Comparison of ENCODE assay signal across 28 cellular contexts in the genomic region with DNA sequence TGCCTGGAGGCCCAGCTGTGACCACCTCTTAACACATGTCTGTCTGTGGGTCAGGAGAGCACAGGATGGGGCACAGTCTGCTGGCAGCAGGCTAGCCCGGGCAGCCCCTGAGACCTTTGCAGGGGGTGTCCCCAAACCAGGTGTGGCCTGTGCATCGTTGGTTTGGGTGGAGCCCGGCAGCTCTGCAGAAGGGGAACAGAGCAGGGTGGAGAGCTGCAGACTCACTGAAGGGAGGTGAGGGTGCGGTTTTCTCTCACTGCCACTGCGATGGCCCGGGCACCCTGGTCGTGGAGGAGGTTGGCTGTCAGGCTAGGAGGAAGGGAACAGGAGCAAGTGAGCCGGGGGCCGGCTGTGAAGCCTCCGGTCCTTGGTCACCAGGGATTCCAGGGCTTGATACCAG. TPM values are rescaled to one million over a fixed set of nuclear protein-coding genes. Genes with fewer than 3 reads are reported as not detected.
DNase-seq lines count a peak whose midpoint lies in the region; ATAC-seq and TF ChIP-seq lines count a peak whose summit lies in the region.
"Had no signal": no experiment of that assay in that cellular context is flagged by ENCODE, and none has a peak within 500 bp of the region (broad histone marks: within the 10 kb centered on the region; RNA-seq: fewer than 3 reads in every experiment).

No MANE protein-coding gene starts in this region.

- POLR2A ChIA-PET in activated B cell treated with CpG ODN at 0.5 μM for 24 hours (lab: Charles Lee): interaction anchor here (1.0 kb wide), 1 partner anchor 30 kb away, joined by 4 read pairs; no protein-coding TSS in a partner anchor

- intact Hi-C loops in heart left ventricle (cut with DNase I): loop anchor here in 1 of 10 donors (5.0 kb wide), 1 partner anchor 54 kb away; no protein-coding TSS in a partner anchor
- intact Hi-C loops in activated B cell treated with CpG ODN at 0.5 μM for 24 hours (cut with micrococcal nuclease): loop anchor here (1.0 to 5.0 kb wide), 3 partner anchors 39 to 169 kb away; partner anchors contain the start of genes SLX4 and TRAP1
- intact Hi-C loops in mucosa of descending colon (cut with DNase I, micrococcal nuclease): no loop called here

- TF ChIP-seq POLR2A in heart left ventricle (IDR thresholded peaks at IDR 0.05): no peak

- peak overlapping the region; percentile 79 for H3K27ac Mint-ChIP-seq in activated B cell treated with CpG ODN at 0.5 μM for 24 hours
- peak overlapping the region; percentile 65 to 76 for H3K27ac Mint-ChIP-seq in stimulated activated naive CD8-positive, alpha-beta T cell treated with anti-CD3 and anti-CD28 coated beads, Interleukin-15, amount 100 ng/mL, for 72 hours
- H3K27ac Mint-ChIP-seq: activated CD4-positive, alpha-beta memory T cell treated with anti-CD3 and anti-CD28 coated beads, Interleukin-2, amount 10 ng/mL, durations not matched to agents 7 days and 5 days; endodermal cell; progenitor cell of endocrine pancreas had no signal

- peaks cover 59% of the 10 kb centered on the region for H3K36me3 Mint-ChIP-seq in activated B cell treated with CpG ODN at 0.5 μM for 24 hours (ENCODE audit: low read depth)

- ATAC-seq in heart left ventricle (peak in 2 of 4 donors; percentile 14 to 30), activated B cell treated with CpG ODN at 0.5 μM for 24 hours (ENCODE audit: low read depth) (peak; percentile 95), mucosa of descending colon (peak; percentile 42), GM21619 (IDR thresholded peaks at IDR 0.05; ENCODE audit: unreplicated experiment) (no peak)
- peak; percentile 70 for ATAC-seq in stimulated activated naive CD8-positive, alpha-beta T cell treated with anti-CD3 and anti-CD28 coated beads, Interleukin-15, amount 100 ng/mL, for 72 hours
- ATAC-seq: activated CD4-positive, CD25-positive, alpha-beta regulatory T cell treated with anti-CD3 and anti-CD28 coated beads, Interleukin-2, amount 50 U/mL, for 24 hours had no signal

- no peaks in the 10 kb centered on the region for H3K9me3 ChIP-seq in heart left ventricle
- no peaks in the 10 kb centered on the region for H3K9me3 ChIP-seq in right atrium auricular region
- no peaks in the 10 kb centered on the region for H3K9me3 ChIP-seq in mucosa of descending colon
- H3K9me3 ChIP-seq: Caco-2, esophagus squamous epithelium, tibial nerve had no signal

- CTCF ChIA-PET in activated B cell treated with CpG ODN at 0.5 μM for 24 hours (lab: Charles Lee): no interaction called here

- H3K4me1 Mint-ChIP-seq in activated B cell treated with CpG ODN at 0.5 μM for 24 hours: peaks cover 43% of the 10 kb centered on the region
- H3K4me1 Mint-ChIP-seq in stimulated activated naive CD8-positive, alpha-beta T cell treated with anti-CD3 and anti-CD28 coated beads, Interleukin-15, amount 100 ng/mL, for 72 hours: peaks cover 6% of the 10 kb centered on the region
- H3K4me1 Mint-ChIP-seq: activated CD4-positive, alpha-beta memory T cell treated with anti-CD3 and anti-CD28 coated beads, Interleukin-2, amount 10 ng/mL, durations not matched to agents 7 days and 5 days had no signal

- no peaks in the 10 kb centered on the region for H3K9me3 Mint-ChIP-seq in activated B cell treated with CpG ODN at 0.5 μM for 24 hours
- H3K9me3 Mint-ChIP-seq in stimulated activated naive CD8-positive, alpha-beta T cell treated with anti-CD3 and anti-CD28 coated beads, Interleukin-15, amount 100 ng/mL, for 72 hours: peaks cover 12 to 13% of the 10 kb centered on the region in 2 donors
- H3K9me3 Mint-ChIP-seq: activated CD4-positive, alpha-beta memory T cell treated with anti-CD3 and anti-CD28 coated beads, Interleukin-2, amount 10 ng/mL, durations not matched to agents 7 days and 5 days; endodermal cell had no signal

- no peaks in the 10 kb centered on the region for H3K27me3 Mint-ChIP-seq in activated B cell treated with CpG ODN at 0.5 μM for 24 hours
- H3K27me3 Mint-ChIP-seq in stimulated activated naive CD8-positive, alpha-beta T cell treated with anti-CD3 and anti-CD28 coated beads, Interleukin-15, amount 100 ng/mL, for 72 hours: no peaks in the 10 kb centered on the region
- H3K27me3 Mint-ChIP-seq: activated CD4-positive, alpha-beta memory T cell treated with anti-CD3 and anti-CD28 coated beads, Interleukin-2, amount 10 ng/mL, durations not matched to agents 7 days and 5 days; progenitor cell of endocrine pancreas had no signal

- no peak overlapping the region for H3K4me3 ChIP-seq in heart left ventricle
- H3K4me3 ChIP-seq in right atrium auricular region: no peak overlapping the region
- no peak overlapping the region for H3K4me3 ChIP-seq in mucosa of descending colon
- H3K4me3 ChIP-seq: BLaER1 treated with 17β-estradiol and CSF1 and Interleukin-3, amounts not matched to agents 10 nM and 100 nM; esophagus squamous epithelium; tibial nerve had no signal

- H3K4me1 ChIP-seq in heart left ventricle (peaks cover 0 to 20% (median 2%) of the 10 kb centered on the region in 12 donors), right atrium auricular region (peaks cover 0 to 16% of the 10 kb centered on the region in 2 donors), mucosa of descending colon (ENCODE audit: low read depth) (no peaks in the 10 kb centered on the region)
- H3K4me1 ChIP-seq: tibial nerve had no signal

- peak overlapping the region; percentile 9 for H3K4me3 Mint-ChIP-seq in activated B cell treated with CpG ODN at 0.5 μM for 24 hours
- no peak overlapping the region for H3K4me3 Mint-ChIP-seq in stimulated activated naive CD8-positive, alpha-beta T cell treated with anti-CD3 and anti-CD28 coated beads, Interleukin-15, amount 100 ng/mL, for 72 hours
- H3K4me3 Mint-ChIP-seq: activated CD4-positive, alpha-beta memory T cell treated with anti-CD3 and anti-CD28 coated beads, Interleukin-2, amount 10 ng/mL, durations not matched to agents 7 days and 5 days; endodermal cell had no signal

- peak overlapping the region in 8 of 12 donors; percentile 30 to 72 (median 48) for H3K27ac ChIP-seq in heart left ventricle
- H3K27ac ChIP-seq in right atrium auricular region: peak overlapping the region in 1 of 2 donors; percentile 41
- H3K27ac ChIP-seq: BLaER1 treated with 17β-estradiol and CSF1 and Interleukin-3, amounts not matched to agents 10 nM and 100 nM; esophagus squamous epithelium; HL-60; tibial nerve had no signal

- DNase-seq in heart left ventricle: no peak
- no peak for DNase-seq in right atrium auricular region (ENCODE audit: low spot score)
- DNase-seq in activated B cell treated with CpG ODN at 0.5 μM for 24 hours: peak; percentile 28
- no peak for DNase-seq in mucosa of descending colon
- DNase-seq in stimulated activated naive CD8-positive, alpha-beta T cell treated with anti-CD3 and anti-CD28 coated beads, Interleukin-15, amount 100 ng/mL, for 72 hours: no peak
- no peak for DNase-seq in stimulated activated CD4-positive, alpha-beta T cell treated with anti-CD3 and anti-CD28 coated beads, Interleukin-12 subunit alpha, Interleukin-12 subunit beta, amount 100 ng/mL, for 4 hours
- DNase-seq: activated CD4-positive, alpha-beta memory T cell treated with anti-CD3 and anti-CD28 coated beads, Interleukin-2, amount 10 ng/mL, durations not matched to agents 7 days and 5 days; activated effector memory CD4-positive, alpha-beta T cell treated with Interleukin-2 at 50 U/mL for 16 hours; amniotic stem cell; Caco-2; cortex of kidney; endodermal cell; esophagus squamous epithelium; foreskin melanocyte; hippocampal formation; Karpas-422; NCI-H1436; NCI-H2081 treated with DMSO at 0.1 percent for 48 hours; NCI-H774; RPMI8226; T-helper 1 cell had no signal

- H3K36me3 ChIP-seq in heart left ventricle: peaks cover 0 to 15% (median 0%) of the 10 kb centered on the region in 9 donors
- no peaks in the 10 kb centered on the region for H3K36me3 ChIP-seq in right atrium auricular region
- no peaks in the 10 kb centered on the region for H3K36me3 ChIP-seq in mucosa of descending colon (ENCODE audit: low read depth)
- H3K36me3 ChIP-seq: esophagus squamous epithelium had no signal

- H3K27me3 ChIP-seq in heart left ventricle (no peaks in the 10 kb centered on the region), right atrium auricular region (no peaks in the 10 kb centered on the region)
- H3K27me3 ChIP-seq: BLaER1 treated with 17β-estradiol and CSF1 and Interleukin-3, amounts not matched to agents 10 nM and 100 nM; esophagus squamous epithelium; tibial nerve had no signal

- no peak for TF ChIP-seq CTCF in heart left ventricle (IDR thresholded peaks at IDR 0.05)
- TF ChIP-seq CTCF in right atrium auricular region (IDR thresholded peaks at IDR 0.05): no peak
- no peak for TF ChIP-seq CTCF in activated B cell treated with CpG ODN at 0.5 μM for 24 hours (IDR thresholded peaks at IDR 0.05)
- no peak for TF ChIP-seq CTCF in mucosa of descending colon (IDR thresholded peaks at IDR 0.05)

- WGBS in heart left ventricle, 4 donors: 65 to 80% (median 74%) methylated on average over 9 to 10 of the region's 10 CpGs

RNA-seq across cellular contexts. Expression of gene NLRC3, which starts 28.8 kb away (rescaled TPM):
- total RNA-seq in heart left ventricle (1 to 10 TPM in 5 of 9 donors, under 1 TPM in 4; 0.61 to 2.9 (median 1.1) TPM), right atrium auricular region (1 to 10 TPM in 1 of 2 donors, under 1 TPM in 1; 0.85 to 1.1 TPM), activated B cell treated with CpG ODN at 0.5 μM for 24 hours (18.5 and 22.2 TPM in 2 replicates), mucosa of descending colon (1 to 10 TPM; 1.4 to 2.6 (median 1.7) TPM)
- polyA plus RNA-seq in heart left ventricle: under 1 TPM; 0.44 to 0.57 TPM
- total RNA-seq: Caco-2 had no signal

RNA-seq across cellular contexts. Expression of gene CLUAP1, which starts 47.6 kb away (rescaled TPM):
- 10 to 100 TPM in 8 of 9 donors, 1 to 10 TPM in 1; 8.4 to 22.1 (median 15.7) TPM for total RNA-seq in heart left ventricle
- 10 to 100 TPM in 1 of 2 donors, 1 to 10 TPM in 1; 4.9 to 18.0 TPM for polyA plus RNA-seq in heart left ventricle
- 10 to 100 TPM in 1 of 2 donors, 1 to 10 TPM in 1; 8.8 to 10.9 TPM for total RNA-seq in right atrium auricular region
- 8.5 and 10.5 TPM in 2 replicates for total RNA-seq in activated B cell treated with CpG ODN at 0.5 μM for 24 hours
- 10 to 100 TPM in 2 of 3 donors, 1 to 10 TPM in 1; 8.3 to 37.3 (median 10.8) TPM for total RNA-seq in mucosa of descending colon

RNA-seq across cellular contexts. Expression of gene C16orf90, which starts 53.2 kb away (rescaled TPM):
- total RNA-seq in heart left ventricle (not detected), right atrium auricular region (not detected), activated B cell treated with CpG ODN at 0.5 μM for 24 hours (not detected in 2 replicates), mucosa of descending colon (not detected)
- not detected for polyA plus RNA-seq in heart left ventricle
- total RNA-seq: activated CD4-positive, alpha-beta memory T cell treated with anti-CD3 and anti-CD28 coated beads, Interleukin-2, amount 10 ng/mL, durations not matched to agents 7 days and 5 days; Caco-2; endodermal cell; esophagus squamous epithelium; left cardiac atrium; progenitor cell of endocrine pancreas; tibial nerve had no signal
